ENCODE assay signal across 27 cellular contexts in the genomic region with DNA sequence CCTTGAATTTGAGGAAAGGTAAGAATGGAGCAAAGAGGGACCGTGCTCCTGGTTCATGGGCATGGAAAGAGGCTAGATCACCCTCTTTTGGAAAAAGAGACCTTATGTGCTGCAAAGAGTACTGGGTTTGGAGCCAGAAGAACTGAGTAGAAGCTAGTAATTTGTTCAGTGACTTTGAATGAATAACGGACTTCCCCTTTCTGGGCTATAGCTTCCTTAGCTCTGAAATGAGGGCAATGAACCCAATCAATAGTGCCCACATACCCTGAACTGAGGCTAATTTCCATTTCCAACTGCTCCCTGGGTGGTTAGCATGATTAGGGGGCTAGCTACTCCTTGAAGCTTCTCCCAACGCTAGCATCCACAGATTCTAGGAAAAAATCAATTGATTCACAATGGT.
DNase-seq lines count a peak whose midpoint lies in the region; ATAC-seq, FAIRE-seq and TF ChIP-seq lines count a peak whose summit lies in the region.
"Had no signal": no experiment of that assay in that cellular context is flagged by ENCODE, and none has a peak within 500 bp of the region (broad histone marks: within the 10 kb centered on the region; RNA-seq: fewer than 3 reads in every experiment).

No MANE protein-coding gene starts in this region.

- POLR2A ChIA-PET in GM12878 (lab: Charles Lee) = no interaction called here

- no peaks in the 10 kb centered on the region for H3K36me3 ChIP-seq in GM23338 (ENCODE audit: insufficient read depth)
- H3K36me3 ChIP-seq in GM12878 (ENCODE audit: control insufficient read depth in 2 of 2, insufficient read depth in 2 of 2, low read length in 1 of 2) = no peaks in the 10 kb centered on the region
- H3K36me3 ChIP-seq: HAP-1 had no signal

- no peaks in the 10 kb centered on the region for H3K9me3 ChIP-seq in GM12878 (replicated peaks; ENCODE audit: control insufficient read depth, insufficient read depth, low read length)
- H3K9me3 ChIP-seq: A549, HAP-1, SK-N-SH had no signal

- no peak overlapping the region for H3K4me3 ChIP-seq in GM23338
- H3K4me3 ChIP-seq in GM12878 = no peak overlapping the region
- H3K4me3 ChIP-seq: A549, GM23248, HAP-1 had no signal

- WGBS in GM12878 (ENCODE audit: insufficient coverage, insufficient replicate concordance, low lambda C conversion rate, missing lambda C conversion rate) = 15% methylated on average over 3 of the region's 3 CpGs

- H3K4me2 ChIP-seq in GM23338 (peak overlapping the region; percentile 45), GM12878 (ENCODE audit: control insufficient read depth, insufficient read depth) (no peak overlapping the region)
- H3K4me2 ChIP-seq: A549, SK-N-SH had no signal

- H4K20me1 ChIP-seq in GM23338 (replicated peaks; ENCODE audit: insufficient read depth) (no peaks in the 10 kb centered on the region), GM12878 (ENCODE audit: control insufficient read depth, insufficient read depth) (no peaks in the 10 kb centered on the region)

- H3K27me3 ChIP-seq in GM23338 (ENCODE audit: insufficient read depth) (peaks cover 9% of the 10 kb centered on the region; the same call in 1 of the 2 replicates), GM12878 (replicated peaks in 1 of 2; ENCODE audit: control insufficient read depth in 2 of 2, insufficient read depth in 2 of 2, low read length in 1 of 2) (no peaks in the 10 kb centered on the region; a peak in 1 of 4 replicates)

- no peak for TF ChIP-seq POLR2A in GM12878 (IDR thresholded peaks at IDR 0.05; ENCODE audit: low read depth, low read length)

- no peak overlapping the region for H3K9ac ChIP-seq in GM12878 (ENCODE audit: control insufficient read depth, insufficient read depth, low read length)
- H3K9ac ChIP-seq: GM23248, SK-N-SH had no signal

- in situ Hi-C loops in GM12878 (cut with MboI) = no loop called here

- H3K4me1 ChIP-seq in GM23338 (ENCODE audit: insufficient read depth) (peaks cover 33% of the 10 kb centered on the region), GM12878 (ENCODE audit: control insufficient read depth, insufficient read depth, low read length) (no peaks in the 10 kb centered on the region)
- H3K4me1 ChIP-seq: HAP-1 had no signal

- CTCF ChIA-PET in GM12878 (lab: Yijun Ruan, JAX) = no interaction called here

- no peak for TF ChIP-seq CTCF in GM23338 (conservative IDR thresholded peaks at IDR 0.05; ENCODE audit: low read depth in 2 of 2)
- TF ChIP-seq CTCF in GM12878 (IDR thresholded peaks at IDR 0.05 in 2 of 3, conservative IDR thresholded peaks at IDR 0.05 in 1 of 3; ENCODE audit: control insufficient read depth in 2 of 3, extremely low read depth in 1 of 3, insufficient read depth in 1 of 3, low read depth in 3 of 3, low read length in 3 of 3) = no peak
- TF ChIP-seq CTCF in GM10266 (IDR thresholded peaks at IDR 0.05; ENCODE audit: control insufficient read depth, insufficient read depth, low read depth, missing control alignments) = no peak

- H3K4me1 Mint-ChIP-seq in GM23338 = peaks cover 31% of the 10 kb centered on the region
- H3K4me1 Mint-ChIP-seq in stimulated activated memory B cell treated with anti-CD40 and anti-IgM and Interleukin-4, amounts not matched to agents 10 μg/mL and 1 μg/mL and 100 μg/mL, for 72 hours = no peaks in the 10 kb centered on the region
- H3K4me1 Mint-ChIP-seq: CD8-positive, alpha-beta memory T cell had no signal

- H3F3A ChIP-seq in GM23338 (replicated peaks; ENCODE audit: low read depth) = no peaks in the 10 kb centered on the region

- H3K79me2 ChIP-seq in GM23338 (replicated peaks; ENCODE audit: insufficient read depth) (no peaks in the 10 kb centered on the region), GM12878 (ENCODE audit: control insufficient read depth, insufficient read depth, low read length) (no peaks in the 10 kb centered on the region)

- DNase-seq in GM23338 (ENCODE audit: low spot score) = no peak
- DNase-seq in NAMALWA (ENCODE audit: low spot score) = peak; percentile 9
- DNase-seq in GM12878 (ENCODE audit: low read depth, low spot score) = no peak
- DNase-seq in activated gamma-delta T cell treated with Interleukin-2 at 50 U/mL for 16 hours = no peak
- DNase-seq in GM10266 (ENCODE audit: extremely low spot score) = no peak
- DNase-seq: CD8-positive, alpha-beta memory T cell; DMS 273 treated with DMSO at 0.1 percent for 48 hours; DMS79 treated with DMSO at 0.1 percent for 48 hours; GF-D8; GM23248; HFFc6; NCI-H1092; NCI-H1417 treated with DMSO at 0.1 percent for 48 hours; NCI-H1694 treated with DMSO at 0.1 percent for 48 hours; NCI-H2081; NCI-H2227 treated with DMSO at 0.1 percent for 48 hours; NCI-H526 treated with DMSO at 0.1 percent for 48 hours; OCI-M1; SK-N-SH; SW 1271; T-helper 17 cell had no signal

- H3K4me3 Mint-ChIP-seq in GM23338 = no peak overlapping the region
- H3K4me3 Mint-ChIP-seq in stimulated activated memory B cell treated with anti-CD40 and anti-IgM and Interleukin-4, amounts not matched to agents 10 μg/mL and 1 μg/mL and 100 μg/mL, for 72 hours = no peak overlapping the region
- H3K4me3 Mint-ChIP-seq: CD8-positive, alpha-beta memory T cell; HFFc6; IgD-negative memory B cell; T-helper 17 cell had no signal

- no peaks in the 10 kb centered on the region for H3K9me3 Mint-ChIP-seq in GM23338
- H3K9me3 Mint-ChIP-seq in stimulated activated memory B cell treated with anti-CD40 and anti-IgM and Interleukin-4, amounts not matched to agents 10 μg/mL and 1 μg/mL and 100 μg/mL, for 72 hours = no peaks in the 10 kb centered on the region
- H3K9me3 Mint-ChIP-seq: CD8-positive, alpha-beta memory T cell; HFFc6 had no signal

- H3K27ac Mint-ChIP-seq in GM23338 = no peak overlapping the region
- no peak overlapping the region for H3K27ac Mint-ChIP-seq in stimulated activated memory B cell treated with anti-CD40 and anti-IgM and Interleukin-4, amounts not matched to agents 10 μg/mL and 1 μg/mL and 100 μg/mL, for 72 hours
- H3K27ac Mint-ChIP-seq: CD8-positive, alpha-beta memory T cell; HFFc6; IgD-negative memory B cell; T-helper 17 cell had no signal

- FAIRE-seq in GM12878 (lab: Jason Lieb, UNC) = no peak
- FAIRE-seq: A549 had no signal

- RAD21 ChIA-PET in GM12878 (lab: Charles Lee; ENCODE audit: unreplicated experiment) = no interaction called here

- ATAC-seq in GM23338 (no peak), GM12878 (peak; percentile 33; the same call in 1 of the 3 replicates), GM18511 (IDR thresholded peaks at IDR 0.05; ENCODE audit: unreplicated experiment) (no peak)
- peak; percentile 52 for ATAC-seq in stimulated activated memory B cell treated with anti-CD40 and anti-IgM and Interleukin-4, amounts not matched to agents 10 μg/mL and 1 μg/mL and 100 μg/mL, for 72 hours
- ATAC-seq: A549, T-helper 17 cell had no signal

- intact Hi-C loops in GM12878 (cut with micrococcal nuclease; ENCODE audit: unreplicated experiment) = loop anchor here (10.0 kb wide), 1 partner anchor 583 kb away; no protein-coding TSS in a partner anchor

- BruUV-seq in GM12878 (replicated peaks; lab: Mats Ljungman, UMichigan) = no TSS peak

- H3K9me2 ChIP-seq in GM23338 (ENCODE audit: insufficient read depth) = peaks cover 23% of the 10 kb centered on the region; the same call in 1 of the 2 replicates
- H3K9me2 ChIP-seq: SK-N-SH had no signal

- no peaks in the 10 kb centered on the region for H3K36me3 Mint-ChIP-seq in GM23338 (ENCODE audit: low read depth)
- no peaks in the 10 kb centered on the region for H3K36me3 Mint-ChIP-seq in stimulated activated memory B cell treated with anti-CD40 and anti-IgM and Interleukin-4, amounts not matched to agents 10 μg/mL and 1 μg/mL and 100 μg/mL, for 72 hours
- H3K36me3 Mint-ChIP-seq: CD8-positive, alpha-beta memory T cell; IgD-negative memory B cell had no signal

- TF ChIP-seq RAD21 in GM12878 (IDR thresholded peaks at IDR 0.05; ENCODE audit: insufficient read depth, low read depth, low read length) = no peak

- SMC1A ChIA-PET in GM12878 (lab: Charles Lee; ENCODE audit: uncharacterized antibody, unreplicated experiment) = no interaction called here

- no peak overlapping the region for H3K27ac ChIP-seq in GM23338 (ENCODE audit: low read depth)
- no peak overlapping the region for H3K27ac ChIP-seq in GM12878 (ENCODE audit: control insufficient read depth, insufficient read depth)
- H3K27ac ChIP-seq: A549, C4-2B, GM23248 had no signal

- no peak for TF ChIP-seq EP300 in GM12878 (IDR thresholded peaks at IDR 0.05; ENCODE audit: borderline replicate concordance in 1 of 2, control insufficient read depth in 1 of 2, low read depth in 2 of 2, low read length in 2 of 2)

- H3K27me3 Mint-ChIP-seq in GM23338 (ENCODE audit: insufficient read depth, low read depth, poor library complexity) = peaks cover 6% of the 10 kb centered on the region
- peaks cover 45% of the 10 kb centered on the region for H3K27me3 Mint-ChIP-seq in stimulated activated memory B cell treated with anti-CD40 and anti-IgM and Interleukin-4, amounts not matched to agents 10 μg/mL and 1 μg/mL and 100 μg/mL, for 72 hours

- H2AFZ ChIP-seq in GM23338 (no peak overlapping the region), GM12878 (ENCODE audit: control insufficient read depth, low read depth, low read length) (no peak overlapping the region)
- H2AFZ ChIP-seq: GM23248 had no signal

TF ChIP-seq in GM23338, 12 proteins besides CTCF, POLR2A, EP300 and RAD21 (continues in another document):
- no peak for TF ChIP-seq ZNF331 (CRISPR knock-in tag; IDR thresholded peaks at IDR 0.05; ENCODE audit: low read depth)

TF ChIP-seq in GM12878, 131 proteins besides CTCF, POLR2A, EP300 and RAD21:
- peak; percentile 64; the same call in 1 of the 2 replicates for TF ChIP-seq SPI1 (IDR thresholded peaks at IDR 0.05; ENCODE audit: borderline replicate concordance, insufficient read depth, low read depth, low read length)
- TF ChIP-seq BCL11A (IDR thresholded peaks at IDR 0.05; ENCODE audit: low read depth, low read length) = no peak
- no peak for TF ChIP-seq YBX1 (IDR thresholded peaks at IDR 0.05)
- TF ChIP-seq, protein P1, sequence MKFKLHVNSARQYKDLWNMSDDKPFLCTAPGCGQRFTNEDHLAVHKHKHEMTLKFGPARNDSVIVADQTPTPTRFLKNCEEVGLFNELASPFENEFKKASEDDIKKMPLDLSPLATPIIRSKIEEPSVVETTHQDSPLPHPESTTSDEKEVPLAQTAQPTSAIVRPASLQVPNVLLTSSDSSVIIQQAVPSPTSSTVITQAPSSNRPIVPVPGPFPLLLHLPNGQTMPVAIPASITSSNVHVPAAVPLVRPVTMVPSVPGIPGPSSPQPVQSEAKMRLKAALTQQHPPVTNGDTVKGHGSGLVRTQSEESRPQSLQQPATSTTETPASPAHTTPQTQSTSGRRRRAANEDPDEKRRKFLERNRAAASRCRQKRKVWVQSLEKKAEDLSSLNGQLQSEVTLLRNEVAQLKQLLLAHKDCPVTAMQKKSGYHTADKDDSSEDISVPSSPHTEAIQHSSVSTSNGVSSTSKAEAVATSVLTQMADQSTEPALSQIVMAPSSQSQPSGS (IDR thresholded peaks at IDR 0.05; ENCODE audit: low read length) = no peak
- TF ChIP-seq ESRRA (IDR thresholded peaks at IDR 0.05; ENCODE audit: low read length) = no peak

Comparison
In these comparisons a context has a peak if more than half of its experiments do, and no peak if none do; other contexts are left out.
1. ATAC-seq: peak in GM12878 (single experiment) and stimulated activated memory B cell treated with anti-CD40 and anti-IgM and Interleukin-4, amounts not matched to agents 10 μg/mL and 1 μg/mL and 100 μg/mL, for 72 hours (single experiment); none in GM23338 (single experiment) and GM18511 (single experiment).